Comparison of ENCODE assay signal across 20 cellular contexts in the genomic region with DNA sequence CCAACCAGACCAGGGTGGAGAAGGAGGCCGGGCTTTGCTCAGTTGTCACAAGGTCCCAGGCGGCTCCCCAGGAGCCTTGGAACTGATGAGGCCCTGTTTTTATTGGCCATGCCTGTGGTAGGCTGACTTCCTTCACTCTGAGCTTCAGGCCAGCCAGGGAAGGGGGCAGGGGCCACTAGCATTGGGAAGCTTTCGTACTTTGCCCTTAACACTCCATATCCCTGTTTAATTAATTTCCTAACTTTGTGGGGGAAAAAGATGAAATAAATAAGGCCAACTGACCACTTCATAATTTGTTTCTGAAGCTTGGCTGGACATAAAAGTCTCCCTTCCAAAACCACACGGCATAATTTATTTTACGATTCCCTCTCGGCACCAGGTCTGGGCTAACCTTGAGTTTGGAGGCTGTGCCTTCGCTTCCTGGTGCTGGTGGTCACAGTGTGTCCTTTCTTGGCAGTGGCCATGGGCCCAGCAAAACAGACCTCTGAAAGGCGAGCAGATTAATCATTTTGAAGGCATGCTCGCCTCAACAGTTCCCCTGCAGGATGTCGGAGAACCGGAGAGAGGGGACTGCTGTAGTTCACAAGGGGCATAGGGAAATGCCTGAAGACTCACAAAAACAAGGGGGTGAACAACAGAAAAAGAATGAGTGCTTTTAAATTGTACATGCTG.
DNase-seq lines count a peak whose midpoint lies in the region; ATAC-seq, FAIRE-seq and TF ChIP-seq lines count a peak whose summit lies in the region.
"Had no signal": no experiment of that assay in that cellular context is flagged by ENCODE, and none has a peak within 500 bp of the region (broad histone marks: within the 10 kb centered on the region; RNA-seq: fewer than 3 reads in every experiment).

No MANE protein-coding gene starts in this region.

- no peaks in the 10 kb centered on the region for H3K79me2 ChIP-seq in mammary epithelial cell (ENCODE audit: insufficient read depth, low read length)

- no peaks in the 10 kb centered on the region for H3K9me3 Mint-ChIP-seq in activated naive CD8-positive, alpha-beta T cell treated with anti-CD3 and anti-CD28 coated beads for 36 hours
- no peaks in the 10 kb centered on the region for H3K9me3 Mint-ChIP-seq in natural killer cell treated with Interleukin-12 subunit alpha and Interleukin-12 subunit beta and Interleukin-15 and Interleukin-18, amount 100 ng/mL, for 72 hours

- no peak overlapping the region for H3K4me2 ChIP-seq in mammary epithelial cell (ENCODE audit: insufficient read depth, low read depth, low read length)

- in situ Hi-C loops in mammary epithelial cell (cut with MboI; ENCODE audit: low sequenced_read_pairs in 2 of 2): no loop called here

- no TSS peak for BruUV-seq in mammary epithelial cell (replicated peaks; lab: Mats Ljungman, UMichigan)

- DNase-seq in breast epithelium (ENCODE audit: low spot score in 2 of 2) (no peak), mammary epithelial cell (no peak), left cardiac atrium (peak; percentile 68), posterior vena cava (ENCODE audit: low spot score) (peak; percentile 89), GM19239 (ENCODE audit: insufficient read length, low spot score) (no peak), ecto neural progenitor cell (ENCODE audit: low spot score) (no peak)
- no peak for DNase-seq in activated naive CD8-positive, alpha-beta T cell treated with anti-CD3 and anti-CD28 coated beads for 36 hours
- DNase-seq in natural killer cell treated with Interleukin-12 subunit alpha and Interleukin-12 subunit beta and Interleukin-15 and Interleukin-18, amount 100 ng/mL, for 72 hours (ENCODE audit: low spot score): no peak
- DNase-seq: ACHN; activated T-cell treated with anti-CD3 and anti-CD28 coated beads, Interleukin-2, amount 50 U/mL, for 72 hours; islet precursor cell; NCI-H1436; NCI-H748 treated with DMSO at 0.1 percent for 48 hours; nucleus accumbens; stimulated activated CD4-positive, alpha-beta T cell treated with anti-CD3 and anti-CD28 coated beads, Interleukin-4, amount 100 ng/mL, for 4 hours; stimulated activated naive CD8-positive, alpha-beta T cell treated with anti-CD3 and anti-CD28 coated beads, Interleukin-15, amount 100 ng/mL, for 72 hours had no signal

- dilution Hi-C loops in mammary epithelial cell (cut with HindIII; ENCODE audit: low sequenced_read_pairs): no loop called here

- H4K20me1 ChIP-seq in mammary epithelial cell (ENCODE audit: insufficient read depth, low read length): no peaks in the 10 kb centered on the region

- H3K9ac ChIP-seq in mammary epithelial cell (ENCODE audit: insufficient read depth, low read length): no peak overlapping the region

- H3K4me3 ChIP-seq in breast epithelium (no peak overlapping the region), mammary epithelial cell (replicated peaks in 1 of 3; ENCODE audit: insufficient read depth in 1 of 3, low read depth in 2 of 3, low read length in 3 of 3) (no peak overlapping the region)
- H3K4me3 ChIP-seq: HAP-1, SJSA1 had no signal

- H3K4me3 Mint-ChIP-seq in activated naive CD8-positive, alpha-beta T cell treated with anti-CD3 and anti-CD28 coated beads for 36 hours: no peak overlapping the region
- no peak overlapping the region for H3K4me3 Mint-ChIP-seq in natural killer cell treated with Interleukin-12 subunit alpha and Interleukin-12 subunit beta and Interleukin-15 and Interleukin-18, amount 100 ng/mL, for 72 hours
- H3K4me3 Mint-ChIP-seq: activated T-cell treated with anti-CD3 and anti-CD28 coated beads, Interleukin-2, amount 50 U/mL, for 72 hours; stimulated activated naive CD8-positive, alpha-beta T cell treated with anti-CD3 and anti-CD28 coated beads, Interleukin-15, amount 100 ng/mL, for 72 hours had no signal

- H3K9me3 ChIP-seq in breast epithelium: no peaks in the 10 kb centered on the region
- H3K9me3 ChIP-seq in mammary epithelial cell (replicated peaks; ENCODE audit: insufficient read depth, low read length): no peaks in the 10 kb centered on the region
- H3K9me3 ChIP-seq: HAP-1, SJSA1 had no signal

- no peak for TF ChIP-seq POLR2A in breast epithelium (IDR thresholded peaks at IDR 0.05)

- 89% methylated on average over 11 of the region's 11 CpGs for WGBS in mammary epithelial cell (ENCODE audit: low coverage, missing lambda C conversion rate)

- no peak overlapping the region for H2AFZ ChIP-seq in mammary epithelial cell (ENCODE audit: low read depth, low read length)

- H3K36me3 ChIP-seq in breast epithelium (no peaks in the 10 kb centered on the region), mammary epithelial cell (ENCODE audit: insufficient read depth, low read length) (no peaks in the 10 kb centered on the region)
- H3K36me3 ChIP-seq: HAP-1, SJSA1 had no signal

- CTCF ChIA-PET in mammary epithelial cell (lab: Charles Lee; ENCODE audit: low non-redundant PET): no interaction called here

- no peaks in the 10 kb centered on the region for H3K4me1 Mint-ChIP-seq in activated naive CD8-positive, alpha-beta T cell treated with anti-CD3 and anti-CD28 coated beads for 36 hours
- no peaks in the 10 kb centered on the region for H3K4me1 Mint-ChIP-seq in natural killer cell treated with Interleukin-12 subunit alpha and Interleukin-12 subunit beta and Interleukin-15 and Interleukin-18, amount 100 ng/mL, for 72 hours (ENCODE audit: low read depth in 2 of 2)
- H3K4me1 Mint-ChIP-seq: stimulated activated naive CD8-positive, alpha-beta T cell treated with anti-CD3 and anti-CD28 coated beads, Interleukin-15, amount 100 ng/mL, for 72 hours had no signal

- no peaks in the 10 kb centered on the region for H3K36me3 Mint-ChIP-seq in activated naive CD8-positive, alpha-beta T cell treated with anti-CD3 and anti-CD28 coated beads for 36 hours
- H3K36me3 Mint-ChIP-seq in natural killer cell treated with Interleukin-12 subunit alpha and Interleukin-12 subunit beta and Interleukin-15 and Interleukin-18, amount 100 ng/mL, for 72 hours: no peaks in the 10 kb centered on the region

- no peak overlapping the region for H3K27ac Mint-ChIP-seq in activated naive CD8-positive, alpha-beta T cell treated with anti-CD3 and anti-CD28 coated beads for 36 hours
- H3K27ac Mint-ChIP-seq in natural killer cell treated with Interleukin-12 subunit alpha and Interleukin-12 subunit beta and Interleukin-15 and Interleukin-18, amount 100 ng/mL, for 72 hours: no peak overlapping the region
- H3K27ac Mint-ChIP-seq: activated T-cell treated with anti-CD3 and anti-CD28 coated beads, Interleukin-2, amount 50 U/mL, for 72 hours; stimulated activated naive CD8-positive, alpha-beta T cell treated with anti-CD3 and anti-CD28 coated beads, Interleukin-15, amount 100 ng/mL, for 72 hours had no signal

- H3K27me3 Mint-ChIP-seq in activated naive CD8-positive, alpha-beta T cell treated with anti-CD3 and anti-CD28 coated beads for 36 hours: no peaks in the 10 kb centered on the region
- H3K27me3 Mint-ChIP-seq in natural killer cell treated with Interleukin-12 subunit alpha and Interleukin-12 subunit beta and Interleukin-15 and Interleukin-18, amount 100 ng/mL, for 72 hours: no peaks in the 10 kb centered on the region
- H3K27me3 Mint-ChIP-seq: stimulated activated naive CD8-positive, alpha-beta T cell treated with anti-CD3 and anti-CD28 coated beads, Interleukin-15, amount 100 ng/mL, for 72 hours had no signal

- intact Hi-C loops in breast epithelium (cut with DNase I; ENCODE audit: low total_unique reads) (no loop called here), mammary epithelial cell (cut with micrococcal nuclease) (no loop called here), left cardiac atrium (cut with DNase I) (loop anchor here in 1 of 2 donors (5.0 kb wide), 1 partner anchor 35 kb away; no protein-coding TSS in a partner anchor), posterior vena cava (cut with DNase I) (no loop called here)

- FAIRE-seq in GM19239 (lab: Jason Lieb, UNC): no peak
- FAIRE-seq: bronchial epithelial cell had no signal

- TF ChIP-seq CTCF in breast epithelium (IDR thresholded peaks at IDR 0.05): no peak
- no peak for TF ChIP-seq CTCF in mammary epithelial cell (conservative IDR thresholded peaks at IDR 0.05 in 1 of 2, IDR thresholded peaks at IDR 0.05 in 1 of 2; ENCODE audit: extremely low read depth in 1 of 2, insufficient read depth in 1 of 2, low read depth in 1 of 2, low read length in 2 of 2)

- H3K4me1 ChIP-seq in breast epithelium (no peaks in the 10 kb centered on the region), mammary epithelial cell (ENCODE audit: insufficient read depth, low read length) (peaks cover 4% of the 10 kb centered on the region)
- H3K4me1 ChIP-seq: HAP-1, SJSA1 had no signal

- H3K27me3 ChIP-seq in breast epithelium (no peaks in the 10 kb centered on the region), mammary epithelial cell (ENCODE audit: insufficient read depth, low read length) (no peaks in the 10 kb centered on the region)
- H3K27me3 ChIP-seq: SJSA1 had no signal

- H3K27ac ChIP-seq in breast epithelium: peak overlapping the region; percentile 3 to 50
- no peak overlapping the region for H3K27ac ChIP-seq in mammary epithelial cell (ENCODE audit: insufficient read depth, low read depth, low read length)
- H3K27ac ChIP-seq: SJSA1 had no signal

- ATAC-seq in left cardiac atrium: peak; percentile 56 to 89
- ATAC-seq in natural killer cell treated with Interleukin-12 subunit alpha and Interleukin-12 subunit beta and Interleukin-15 and Interleukin-18, amount 100 ng/mL, for 72 hours: no peak
- ATAC-seq: activated CD4-positive, CD25-positive, alpha-beta regulatory T cell treated with anti-CD3 and anti-CD28 coated beads, Interleukin-2, amount 50 U/mL, for 24 hours; activated T-cell treated with anti-CD3 and anti-CD28 coated beads, Interleukin-2, amount 50 U/mL, for 72 hours; stimulated activated naive CD8-positive, alpha-beta T cell treated with anti-CD3 and anti-CD28 coated beads, Interleukin-15, amount 100 ng/mL, for 72 hours had no signal

Comparison
In these comparisons a context has a peak if more than half of its experiments do, and no peak if none do; other contexts are left out.
1. DNase-seq: peak in left cardiac atrium (single experiment) and posterior vena cava (single experiment); none in breast epithelium (0 of 2), mammary epithelial cell (single experiment), GM19239 (single experiment), activated naive CD8-positive, alpha-beta T cell treated with anti-CD3 and anti-CD28 coated beads for 36 hours (single experiment), ecto neural progenitor cell (single experiment) and natural killer cell treated with Interleukin-12 subunit alpha and Interleukin-12 subunit beta and Interleukin-15 and Interleukin-18, amount 100 ng/mL, for 72 hours (single experiment).
2. ATAC-seq: peak in left cardiac atrium (2 of 2); none in natural killer cell treated with Interleukin-12 subunit alpha and Interleukin-12 subunit beta and Interleukin-15 and Interleukin-18, amount 100 ng/mL, for 72 hours (0 of 2).